8 cellular contexts compared by ENCODE assay signal in genomic region chr1:31939484-31940329, GRCh38. TPM values are rescaled to one million over a fixed set of nuclear protein-coding genes. Genes with fewer than 3 reads are reported as not detected.
DNase-seq lines count a peak whose midpoint lies in the region; ATAC-seq, FAIRE-seq and TF ChIP-seq lines count a peak whose summit lies in the region.

No MANE protein-coding gene starts in this region.

- TF ChIP-seq CTCF in A549 (IDR thresholded peaks at IDR 0.05) = peak; percentile 46; the same call in 1 of the 3 replicates
- TF ChIP-seq CTCF in GM13976 (IDR thresholded peaks at IDR 0.05; ENCODE audit: borderline replicate concordance, control extremely low read depth, extremely low read depth, insufficient read depth, missing control alignments) = peak; percentile 46

- H3K9me3 ChIP-seq in A549 (no peaks in the 10 kb centered on the region), T-helper 17 cell (ENCODE audit: control insufficient read depth, low read length, poor library complexity, severe bottlenecking) (no peaks in the 10 kb centered on the region)

- H3K4me1 Mint-ChIP-seq in T-helper 17 cell = peaks cover 54% of the 10 kb centered on the region

- peak; percentile 85 to 94 for DNase-seq in A549 (ENCODE audit: low read depth in 1 of 2, low spot score in 1 of 2)
- DNase-seq in GM13976 (ENCODE audit: low spot score) = peak; percentile 75
- peak; percentile 74 for DNase-seq in HTR-8/SVneo (ENCODE audit: insufficient read length, low spot score)
- DNase-seq in T-helper 17 cell = peak; percentile 54 to 65 (median 56)
- DNase-seq in amniotic epithelial cell (ENCODE audit: low read depth) = peak; percentile 96
- peak; percentile 76 to 80 for DNase-seq in left colon
- DNase-seq in stimulated activated CD8-positive, alpha-beta memory T cell treated with anti-CD3 and anti-CD28 coated beads, Interleukin-12 subunit alpha, Interleukin-12 subunit beta, amount 100 ng/mL, for 4 hours (ENCODE audit: low read depth) = peak; percentile 64
- DNase-seq in ecto neural progenitor cell (ENCODE audit: low spot score) = no peak

- no peaks in the 10 kb centered on the region for H3K27me3 Mint-ChIP-seq in T-helper 17 cell

- no peak for TF ChIP-seq POLR2A in A549 (IDR thresholded peaks at IDR 0.05; ENCODE audit: low read length)

- intact Hi-C loops in left colon (cut with DNase I, micrococcal nuclease) = no loop called here

- FAIRE-seq in A549 (lab: Jason Lieb, UNC) (no peak), HTR-8/SVneo (lab: Jason Lieb, UNC) (no peak)

- POLR2A ChIA-PET in A549 (lab: Yijun Ruan, JAX) = interaction anchor here (1.3 to 3.4 kb wide), 3 partner anchors 13 to 25 kb away, joined by 6 to 40 read pairs (median 9); no protein-coding TSS in a partner anchor

- TF ChIP-seq EP300 in A549 (IDR thresholded peaks at IDR 0.05) = 0 out of 5 replicates have a peak, but pooled peaks of 1 of the 2 experiments have one; percentile 14

- H3K36me3 Mint-ChIP-seq in T-helper 17 cell (ENCODE audit: low read depth) = peaks cover 3% of the 10 kb centered on the region

- TF ChIP-seq RAD21 in A549 (conservative IDR thresholded peaks at IDR 0.05 in 1 of 2, IDR thresholded peaks at IDR 0.05 in 1 of 2) = peak; percentile 61

- CTCF ChIA-PET in A549 (lab: Yijun Ruan, JAX) = interaction anchor here (0.6 to 24.5 kb wide), 15 partner anchors 13 to 274 kb away, joined by 3 to 518 read pairs (median 4); partner anchors contain the start of gene SPOCD1

- peak overlapping the region; percentile 85 for H3K4me2 ChIP-seq in A549

- peak overlapping the region; percentile 99 for H3K27ac ChIP-seq in A549

- peak overlapping the region; percentile 95 for H3K27ac Mint-ChIP-seq in T-helper 17 cell

- 7% methylated on average over 16 of the region's 16 CpGs for WGBS in A549 (ENCODE audit: missing lambda C conversion rate)

- in situ Hi-C loops in GM13976 (cut with MboI; ENCODE audit: low sequenced_read_pairs, unreplicated experiment) = no loop called here

- peak; percentile 63 to 79 for ATAC-seq in A549
- ATAC-seq in T-helper 17 cell = peak; percentile 40
- ATAC-seq in left colon = peak; percentile 30

- peaks cover 61% of the 10 kb centered on the region for H3K4me1 ChIP-seq in A549

- H3K4me3 ChIP-seq in A549 = no peak overlapping the region

- peak overlapping the region; percentile 100 for H3K4me3 Mint-ChIP-seq in T-helper 17 cell

TF ChIP-seq in A549, 52 proteins besides CTCF, POLR2A, EP300 and RAD21 (continues in another document):
- TF ChIP-seq MAX (IDR thresholded peaks at IDR 0.05) = peak; percentile 51; the same call in 1 of the 2 replicates
- no peak for TF ChIP-seq RARB (CRISPR knock-in tag; IDR thresholded peaks at IDR 0.05)
- TF ChIP-seq, protein P1, sequence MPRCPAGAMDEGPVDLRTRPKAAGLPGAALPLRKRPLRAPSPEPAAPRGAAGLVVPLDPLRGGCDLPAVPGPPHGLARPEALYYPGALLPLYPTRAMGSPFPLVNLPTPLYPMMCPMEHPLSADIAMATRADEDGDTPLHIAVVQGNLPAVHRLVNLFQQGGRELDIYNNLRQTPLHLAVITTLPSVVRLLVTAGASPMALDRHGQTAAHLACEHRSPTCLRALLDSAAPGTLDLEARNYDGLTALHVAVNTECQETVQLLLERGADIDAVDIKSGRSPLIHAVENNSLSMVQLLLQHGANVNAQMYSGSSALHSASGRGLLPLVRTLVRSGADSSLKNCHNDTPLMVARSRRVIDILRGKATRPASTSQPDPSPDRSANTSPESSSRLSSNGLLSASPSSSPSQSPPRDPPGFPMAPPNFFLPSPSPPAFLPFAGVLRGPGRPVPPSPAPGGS (IDR thresholded peaks at IDR 0.05) = no peak
- no peak for TF ChIP-seq HOXA7 (CRISPR knock-in tag; IDR thresholded peaks at IDR 0.05)
- TF ChIP-seq, protein P2, sequence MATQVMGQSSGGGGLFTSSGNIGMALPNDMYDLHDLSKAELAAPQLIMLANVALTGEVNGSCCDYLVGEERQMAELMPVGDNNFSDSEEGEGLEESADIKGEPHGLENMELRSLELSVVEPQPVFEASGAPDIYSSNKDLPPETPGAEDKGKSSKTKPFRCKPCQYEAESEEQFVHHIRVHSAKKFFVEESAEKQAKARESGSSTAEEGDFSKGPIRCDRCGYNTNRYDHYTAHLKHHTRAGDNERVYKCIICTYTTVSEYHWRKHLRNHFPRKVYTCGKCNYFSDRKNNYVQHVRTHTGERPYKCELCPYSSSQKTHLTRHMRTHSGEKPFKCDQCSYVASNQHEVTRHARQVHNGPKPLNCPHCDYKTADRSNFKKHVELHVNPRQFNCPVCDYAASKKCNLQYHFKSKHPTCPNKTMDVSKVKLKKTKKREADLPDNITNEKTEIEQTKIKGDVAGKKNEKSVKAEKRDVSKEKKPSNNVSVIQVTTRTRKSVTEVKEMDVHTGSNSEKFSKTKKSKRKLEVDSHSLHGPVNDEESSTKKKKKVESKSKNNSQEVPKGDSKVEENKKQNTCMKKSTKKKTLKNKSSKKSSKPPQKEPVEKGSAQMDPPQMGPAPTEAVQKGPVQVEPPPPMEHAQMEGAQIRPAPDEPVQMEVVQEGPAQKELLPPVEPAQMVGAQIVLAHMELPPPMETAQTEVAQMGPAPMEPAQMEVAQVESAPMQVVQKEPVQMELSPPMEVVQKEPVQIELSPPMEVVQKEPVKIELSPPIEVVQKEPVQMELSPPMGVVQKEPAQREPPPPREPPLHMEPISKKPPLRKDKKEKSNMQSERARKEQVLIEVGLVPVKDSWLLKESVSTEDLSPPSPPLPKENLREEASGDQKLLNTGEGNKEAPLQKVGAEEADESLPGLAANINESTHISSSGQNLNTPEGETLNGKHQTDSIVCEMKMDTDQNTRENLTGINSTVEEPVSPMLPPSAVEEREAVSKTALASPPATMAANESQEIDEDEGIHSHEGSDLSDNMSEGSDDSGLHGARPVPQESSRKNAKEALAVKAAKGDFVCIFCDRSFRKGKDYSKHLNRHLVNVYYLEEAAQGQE (IDR thresholded peaks at IDR 0.05) = no peak
- no peak for TF ChIP-seq RNF2 (IDR thresholded peaks at IDR 0.05; ENCODE audit: borderline replicate concordance, low read depth)
- no peak for TF ChIP-seq TP53 (CRISPR knock-in tag; IDR thresholded peaks at IDR 0.05)
- TF ChIP-seq HDAC2 (IDR thresholded peaks at IDR 0.05) = no peak
- no peak for TF ChIP-seq ZNF302 (CRISPR knock-in tag; IDR thresholded peaks at IDR 0.05)
- TF ChIP-seq JUN (IDR thresholded peaks at IDR 0.05) = peak in 1 of 2 experiments; percentile 60; a peak in 1 of 5 replicates
- no peak for TF ChIP-seq ZFP36 (IDR thresholded peaks at IDR 0.05; ENCODE audit: borderline replicate concordance, partially characterized antibody)
- TF ChIP-seq CHD2 (IDR thresholded peaks at IDR 0.05; ENCODE audit: low read length, partially characterized antibody) = no peak
- peak; percentile 24; the same call in 1 of the 2 replicates for TF ChIP-seq HOXB5 (CRISPR knock-in tag; IDR thresholded peaks at IDR 0.05)
- no peak for TF ChIP-seq POLR2AphosphoS2 (conservative IDR thresholded peaks at IDR 0.05; ENCODE audit: low read length)
- TF ChIP-seq CBX8 (IDR thresholded peaks at IDR 0.05) = no peak
- no peak for TF ChIP-seq BHLHE40 (IDR thresholded peaks at IDR 0.05; ENCODE audit: low read depth, low read length)
- peak; percentile 53; the same call in 1 of the 2 replicates for TF ChIP-seq ATOH8 (CRISPR knock-in tag; IDR thresholded peaks at IDR 0.05; ENCODE audit: low read depth)
- TF ChIP-seq FOSL2 (IDR thresholded peaks at IDR 0.05) = no peak
- peak; percentile 88 for TF ChIP-seq FOSL2 (CRISPR knock-in tag; IDR thresholded peaks at IDR 0.05)
- TF ChIP-seq NPAS2 (CRISPR knock-in tag; IDR thresholded peaks at IDR 0.05; ENCODE audit: borderline replicate concordance) = no peak
- TF ChIP-seq CHD4 (IDR thresholded peaks at IDR 0.05; ENCODE audit: borderline replicate concordance) = no peak
- TF ChIP-seq RCOR1 (IDR thresholded peaks at IDR 0.05; ENCODE audit: low read depth, low read length) = no peak
- no peak for TF ChIP-seq TFCP2L1 (CRISPR knock-in tag; IDR thresholded peaks at IDR 0.05)
- TF ChIP-seq SMC3 (IDR thresholded peaks at IDR 0.05) = peak; percentile 81
- no peak for TF ChIP-seq KDM5A (IDR thresholded peaks at IDR 0.05)
- TF ChIP-seq FOSB (CRISPR knock-in tag; IDR thresholded peaks at IDR 0.05) = no peak
- peak; percentile 59; the same call in 1 of the 2 replicates for TF ChIP-seq HOXB13 (CRISPR knock-in tag; IDR thresholded peaks at IDR 0.05; ENCODE audit: low read depth)
- no peak for TF ChIP-seq EHMT2 (IDR thresholded peaks at IDR 0.05; ENCODE audit: low read depth)
- TF ChIP-seq E2F6 (IDR thresholded peaks at IDR 0.05; ENCODE audit: borderline replicate concordance, low read depth) = no peak
- no peak for TF ChIP-seq FOXS1 (CRISPR knock-in tag; IDR thresholded peaks at IDR 0.05)
- TF ChIP-seq SREBF2 (IDR thresholded peaks at IDR 0.05) = no peak
- TF ChIP-seq JUNB (IDR thresholded peaks at IDR 0.05) = no peak
- no peak for TF ChIP-seq NR3C1 (IDR thresholded peaks at IDR 0.05)
- TF ChIP-seq CBX2 (IDR thresholded peaks at IDR 0.05; ENCODE audit: borderline replicate concordance, low read depth) = no peak

RNA-seq across cellular contexts. Expression of gene PTP4A2, which starts 1.5 kb away (rescaled TPM):
- 504 and 563 TPM in 2 replicates for polyA plus RNA-seq in A549 (2011; rRNA removed)
- 49.1 and 51.5 TPM in 2 replicates for polyA plus RNA-seq in A549 (2012; cell fraction: cytosol; rRNA removed)
- polyA plus RNA-seq in A549 (2012; cell fraction: nucleus; rRNA removed) = 13.1 and 17.8 TPM in 2 replicates
- 234 to 263 TPM (median 246 TPM) in 3 replicates for polyA plus RNA-seq in A549 (2017; fragmentation: RNase III; extraction: RNeasy Plus Mini Kit Qiagen cat#74134 plus additional on column Dnase treatment)
- polyA minus RNA-seq in A549 (2011; rRNA and poly(A)+ RNA removed) = 385 and 443 TPM in 2 replicates
- total RNA-seq in T-helper 17 cell = 100 to 1,000 TPM; 269 to 384 TPM
- total RNA-seq in left colon = 100 to 1,000 TPM; 265 to 271 TPM
